8 cellular contexts compared by ENCODE assay signal in the genomic region with DNA sequence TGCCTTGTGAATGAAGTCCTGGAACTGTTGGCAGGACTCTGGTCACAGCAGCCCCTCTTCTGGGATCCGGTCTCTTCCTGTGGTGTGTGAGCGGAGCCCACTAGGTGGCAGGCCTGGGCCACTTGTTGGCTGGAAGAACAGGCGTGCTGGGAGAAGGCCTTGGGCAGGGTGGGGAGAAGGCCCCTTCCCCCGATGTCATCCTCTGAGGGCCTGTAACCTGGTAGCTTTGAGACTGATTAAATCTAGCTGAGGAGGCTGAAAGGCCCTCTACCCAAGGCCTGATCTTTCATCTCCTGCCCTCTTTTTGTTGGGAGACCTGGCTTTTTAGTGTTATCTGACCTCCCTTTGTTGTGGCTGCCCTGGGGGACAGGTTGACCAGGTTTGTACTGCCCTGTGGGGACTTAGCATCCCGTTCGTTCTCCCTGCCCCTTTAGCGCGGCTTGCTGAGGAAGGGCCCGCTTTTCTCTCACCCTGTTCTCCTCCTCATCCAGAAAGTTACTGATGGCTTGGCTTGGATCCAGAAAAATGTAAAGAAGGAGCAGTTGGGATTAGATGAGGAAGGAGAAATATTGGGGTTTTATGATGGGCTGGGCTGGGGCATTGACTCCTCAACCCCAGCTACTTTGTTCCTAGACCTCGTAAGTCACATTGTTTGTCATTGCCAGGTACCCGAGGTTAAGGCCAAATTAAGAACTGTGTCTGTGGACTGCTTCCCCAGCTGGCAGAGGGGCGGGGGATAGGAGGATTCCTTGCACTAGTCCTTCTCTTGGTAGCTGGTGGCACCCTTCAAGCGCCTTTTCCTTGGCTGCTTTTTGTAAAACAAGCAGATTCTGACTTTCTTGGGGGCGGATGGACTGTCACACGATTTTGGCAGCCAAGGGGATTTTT. TPM values are rescaled to one million over a fixed set of nuclear protein-coding genes. Genes with fewer than 3 reads are reported as not detected.
DNase-seq lines count a peak whose midpoint lies in the region; ATAC-seq and TF ChIP-seq lines count a peak whose summit lies in the region.

No MANE protein-coding gene starts in this region.

- intact Hi-C loops in CD8-positive, alpha-beta T cell (cut with DNase I, micrococcal nuclease), result loop anchor here in 1 of 2 experiments (2.0 to 10.0 kb wide), 2 partner anchors 712 to 794 kb away; no protein-coding TSS in a partner anchor

- peak in 6 of 7 experiments; percentile 26 to 60 (median 32) for DNase-seq in CD8-positive, alpha-beta T cell
- DNase-seq in NCI-H1105 (lab: John Stamatoyannopoulos, UW) (peak; percentile 83), T-cell (peak in 26 of 34 experiments; percentile 2 to 47 (median 18)), smooth muscle cell (lab: John Stamatoyannopoulos, UW; ENCODE audit: unreplicated experiment) (peak; percentile 34)

- no peaks in the 10 kb centered on the region for H3K4me1 ChIP-seq in CD8-positive, alpha-beta T cell (ENCODE audit: insufficient read depth, low read length)
- H3K4me1 ChIP-seq in iPS-20b (ENCODE audit: insufficient read depth, low read length), result peaks cover 22% of the 10 kb centered on the region
- H3K4me1 ChIP-seq in smooth muscle cell (ENCODE audit: low read depth), result peaks cover 12% of the 10 kb centered on the region

- no peaks in the 10 kb centered on the region for H3K9me3 Mint-ChIP-seq in CD8-positive, alpha-beta T cell
- no peaks in the 10 kb centered on the region for H3K9me3 Mint-ChIP-seq in T-cell
- H3K9me3 Mint-ChIP-seq in brain, result no peaks in the 10 kb centered on the region

- H3K4me3 ChIP-seq in CD8-positive, alpha-beta T cell (ENCODE audit: low read depth, low read length), result no peak overlapping the region
- no peak overlapping the region; the same call in 1 of the 2 replicates for H3K4me3 ChIP-seq in iPS-20b (ENCODE audit: low read length)
- no peak overlapping the region for H3K4me3 ChIP-seq in smooth muscle cell

- H3F3A ChIP-seq in smooth muscle cell (ENCODE audit: low read depth), result no peaks in the 10 kb centered on the region

- H4K20me1 ChIP-seq in smooth muscle cell (ENCODE audit: low read depth), result no peaks in the 10 kb centered on the region

- H3K27me3 Mint-ChIP-seq in CD8-positive, alpha-beta T cell (ENCODE audit: low read depth), result no peaks in the 10 kb centered on the region
- H3K27me3 Mint-ChIP-seq in T-cell (no peaks in the 10 kb centered on the region), brain (no peaks in the 10 kb centered on the region)

- no peaks in the 10 kb centered on the region for H3K27me3 ChIP-seq in CD8-positive, alpha-beta T cell (ENCODE audit: insufficient read depth, low read length)
- H3K27me3 ChIP-seq in iPS-20b (ENCODE audit: insufficient read depth, low read length), result no peaks in the 10 kb centered on the region
- H3K27me3 ChIP-seq in smooth muscle cell (ENCODE audit: low read depth), result no peaks in the 10 kb centered on the region

- no peaks in the 10 kb centered on the region for H3K79me2 ChIP-seq in smooth muscle cell (ENCODE audit: low read depth)

- no peaks in the 10 kb centered on the region for H3K36me3 ChIP-seq in CD8-positive, alpha-beta T cell (ENCODE audit: insufficient read depth, low read length)
- H3K36me3 ChIP-seq in iPS-20b (ENCODE audit: insufficient read depth, low read depth, low read length) (no peaks in the 10 kb centered on the region), smooth muscle cell (ENCODE audit: low read depth) (no peaks in the 10 kb centered on the region)

- H3K27ac ChIP-seq in CD8-positive, alpha-beta T cell (ENCODE audit: low read depth, low read length), result no peak overlapping the region
- H3K27ac ChIP-seq in iPS-20b (ENCODE audit: low read length), result no peak overlapping the region
- H3K27ac ChIP-seq in smooth muscle cell (ENCODE audit: low read depth), result no peak overlapping the region

- no peaks in the 10 kb centered on the region for H3K9me3 ChIP-seq in CD8-positive, alpha-beta T cell (ENCODE audit: low read length)
- H3K9me3 ChIP-seq in iPS-20b (ENCODE audit: insufficient read depth, low read depth, low read length), result no peaks in the 10 kb centered on the region
- H3K9me3 ChIP-seq in smooth muscle cell (replicated peaks; ENCODE audit: low read depth), result no peaks in the 10 kb centered on the region

- H3K9ac ChIP-seq in iPS-20b (ENCODE audit: low read depth, low read length) (peak overlapping the region; percentile 56; the same call in 1 of the 2 replicates), smooth muscle cell (ENCODE audit: low read depth) (no peak overlapping the region)

- POLR2A ChIA-PET in CD8-positive, alpha-beta T cell (lab: Charles Lee), result no interaction called here
- POLR2A ChIA-PET in T-cell (lab: Charles Lee), result no interaction called here

- H2AFZ ChIP-seq in smooth muscle cell (ENCODE audit: low read depth), result no peak overlapping the region

- WGBS in smooth muscle cell (ENCODE audit: low lambda C conversion rate), result 52% methylated on average over 15 of the region's 15 CpGs

- no peak for ATAC-seq in CD8-positive, alpha-beta T cell
- ATAC-seq in GM21381 (IDR thresholded peaks at IDR 0.05; ENCODE audit: unreplicated experiment) (peak; percentile 73), T-cell (replicated peaks in 1 of 4) (peak in 3 of 4 experiments; percentile 42 to 55 (median 53)), HG03439 (IDR thresholded peaks at IDR 0.05; ENCODE audit: unreplicated experiment) (no peak)

- CTCF ChIA-PET in CD8-positive, alpha-beta T cell (lab: Charles Lee), result interaction anchor here (0.7 to 1.4 kb wide), 11 partner anchors 8 to 802 kb away, joined by 3 to 6 read pairs (median 3); no protein-coding TSS in a partner anchor
- CTCF ChIA-PET in T-cell (lab: Charles Lee), result no interaction called here

- peak overlapping the region; percentile 57 for H3K4me2 ChIP-seq in smooth muscle cell

- peaks cover 14% of the 10 kb centered on the region for H3K36me3 Mint-ChIP-seq in CD8-positive, alpha-beta T cell
- H3K36me3 Mint-ChIP-seq in T-cell, result no peaks in the 10 kb centered on the region
- H3K36me3 Mint-ChIP-seq in brain, result peaks cover 7% of the 10 kb centered on the region

- no peak overlapping the region for H3K4me3 Mint-ChIP-seq in CD8-positive, alpha-beta T cell
- H3K4me3 Mint-ChIP-seq in T-cell (no peak overlapping the region), brain (peak overlapping the region in 1 of 5 experiments; percentile 23)

- no peak overlapping the region for H3K27ac Mint-ChIP-seq in CD8-positive, alpha-beta T cell
- H3K27ac Mint-ChIP-seq in T-cell (no peak overlapping the region), brain (peak overlapping the region in 4 of 5 experiments; percentile 41 to 66 (median 56))

- TF ChIP-seq CTCF in CD8-positive, alpha-beta T cell (IDR thresholded peaks at IDR 0.05), result no peak
- TF ChIP-seq CTCF in brain (conservative IDR thresholded peaks at IDR 0.05) (peak; percentile 91 to 94), smooth muscle cell (IDR thresholded peaks at IDR 0.05; ENCODE audit: borderline replicate concordance, insufficient read depth, poor library complexity, severe bottlenecking) (peak; percentile 86)

- H3K4me1 Mint-ChIP-seq in CD8-positive, alpha-beta T cell (ENCODE audit: low read depth), result peaks cover 8% of the 10 kb centered on the region
- H3K4me1 Mint-ChIP-seq in T-cell (peaks cover 5 to 25% (median 10%) of the 10 kb centered on the region in 3 donors), brain (peaks cover 46% of the 10 kb centered on the region)

RNA-seq across cellular contexts. Expression of gene CHCHD6, which starts 48.5 kb away (rescaled TPM):
- 1 to 10 TPM; 6.2 to 6.4 TPM for total RNA-seq in CD8-positive, alpha-beta T cell
- 10 to 100 TPM in 2 of 5 donors, 1 to 10 TPM in 3; 8.8 to 12.3 (median 9.7) TPM for total RNA-seq in T-cell
- 42.1 TPM for polyA plus RNA-seq in brain (ENCODE audit: insufficient read depth, low read depth, low replicate concordance)
- 6.7 and 8.9 TPM in 2 replicates for total RNA-seq in smooth muscle cell
- polyA plus RNA-seq in smooth muscle cell, result 24.3 and 27.2 TPM in 2 replicates

Comparison
In these comparisons a context has a peak if more than half of its experiments do, and no peak if none do; other contexts are left out.
1. ATAC-seq: peak in GM21381 (single experiment) and T-cell (3 of 4); none in CD8-positive, alpha-beta T cell (single experiment) and HG03439 (single experiment).
2. DNase-seq: peak in every context shown above with its lines; median percentile 83 in NCI-H1105; 34 in smooth muscle cell; 32 in CD8-positive, alpha-beta T cell; 18 in T-cell.
3. H3K27ac Mint-ChIP-seq: peak in brain (4 of 5); none in CD8-positive, alpha-beta T cell (single experiment) and T-cell (0 of 2).